30 cellular contexts compared by ENCODE assay signal in genomic region chr6:163935158-163935762, GRCh38.
DNase-seq lines count a peak whose midpoint lies in the region; ATAC-seq and TF ChIP-seq lines count a peak whose summit lies in the region.
"Had no signal": no experiment of that assay in that cellular context is flagged by ENCODE, and none has a peak within 500 bp of the region (broad histone marks: within the 10 kb centered on the region; RNA-seq: fewer than 3 reads in every experiment).

No MANE protein-coding gene starts in this region.

- peak overlapping the region; percentile 56 for H3K27ac ChIP-seq in SJSA1
- no peak overlapping the region for H3K27ac ChIP-seq in vagina
- H3K27ac ChIP-seq in substantia nigra (ENCODE audit: low read depth, low read length, poor library complexity, severe bottlenecking), result no peak overlapping the region
- H3K27ac ChIP-seq: breast epithelium, PC-9, psoas muscle, thyroid gland had no signal

- H3K27ac Mint-ChIP-seq in endothelial cell (ENCODE audit: unreplicated experiment) (peak overlapping the region; percentile 76), neural crest cell (ENCODE audit: unreplicated experiment) (peak overlapping the region; percentile 20)
- H3K27ac Mint-ChIP-seq: activated CD4-positive, alpha-beta T cell treated with anti-CD3 and anti-CD28 coated beads, Interleukin-2, amount 10 ng/mL, durations not matched to agents 7 days and 5 days; activated CD8-positive, alpha-beta memory T cell treated with anti-CD3 and anti-CD28 coated beads, Interleukin-2, amount 10 ng/mL, durations not matched to agents 7 days and 5 days; activated T-cell treated with anti-CD3 and anti-CD28 coated beads, Interleukin-2, amount 50 U/mL, for 72 hours; dendritic cell treated with granulocyte-macrophage colony-stimulating factor and Interleukin-4, amounts not matched to agents 40 ng/mL and 50 ng/mL, for 4 days; memory B cell; WTC11 had no signal

- peaks cover 4% of the 10 kb centered on the region for H3K27me3 Mint-ChIP-seq in endothelial cell (ENCODE audit: unreplicated experiment)
- no peaks in the 10 kb centered on the region for H3K27me3 Mint-ChIP-seq in neural crest cell (ENCODE audit: low read depth)
- H3K27me3 Mint-ChIP-seq: activated CD8-positive, alpha-beta memory T cell treated with anti-CD3 and anti-CD28 coated beads, Interleukin-2, amount 10 ng/mL, durations not matched to agents 7 days and 5 days had no signal

- H3K36me3 Mint-ChIP-seq in endothelial cell (ENCODE audit: low read depth, unreplicated experiment) (no peaks in the 10 kb centered on the region), neural crest cell (ENCODE audit: low read depth) (no peaks in the 10 kb centered on the region)
- H3K36me3 Mint-ChIP-seq: activated CD8-positive, alpha-beta memory T cell treated with anti-CD3 and anti-CD28 coated beads, Interleukin-2, amount 10 ng/mL, durations not matched to agents 7 days and 5 days; IgD-negative memory B cell; memory B cell had no signal

- H3K9me3 ChIP-seq in SJSA1 (replicated peaks), result no peaks in the 10 kb centered on the region
- no peaks in the 10 kb centered on the region for H3K9me3 ChIP-seq in vagina
- H3K9me3 ChIP-seq: breast epithelium, HAP-1, psoas muscle, thyroid gland had no signal

- DNase-seq in AG10803 (ENCODE audit: low read depth), result peak; percentile 2
- peak; percentile 69 to 88 for DNase-seq in SJSA1 (ENCODE audit: low read depth in 1 of 2, low spot score in 2 of 2)
- DNase-seq in endothelial cell (ENCODE audit: low spot score), result peak; percentile 21
- no peak for DNase-seq in neural crest cell (ENCODE audit: low read depth, low spot score)
- no peak for DNase-seq in vagina (ENCODE audit: extremely low spot score in 2 of 2)
- DNase-seq in activated CD4-positive, alpha-beta T cell treated with anti-CD3 and anti-CD28 coated beads, Interleukin-2, amount 50 U/mL, for 4 hours, result no peak
- DNase-seq in substantia nigra (lab: John Stamatoyannopoulos, UW), result no peak
- DNase-seq: activated CD4-positive, alpha-beta T cell treated with anti-CD3 and anti-CD28 coated beads, Interleukin-2, amount 10 ng/mL, durations not matched to agents 7 days and 5 days; activated CD8-positive, alpha-beta memory T cell treated with anti-CD3 and anti-CD28 coated beads, Interleukin-2, amount 10 ng/mL, durations not matched to agents 7 days and 5 days; activated naive CD4-positive, alpha-beta T cell treated with Interleukin-2 at 50 U/mL for 16 hours; activated T-cell treated with anti-CD3 and anti-CD28 coated beads, Interleukin-2, amount 50 U/mL, for 72 hours; GDM1; NCI-H1048; NCI-H187 treated with DMSO at 0.1 percent for 48 hours; NCI-H524 treated with DMSO at 0.1 percent for 48 hours; nucleus accumbens; PC-9; psoas muscle; SIG-M5; stimulated activated naive CD8-positive, alpha-beta T cell treated with anti-CD3 and anti-CD28 coated beads, Interleukin-15, amount 100 ng/mL, for 72 hours; SW 1271; T-helper 9 cell had no signal

- peaks cover 25% of the 10 kb centered on the region for H3K4me1 ChIP-seq in SJSA1 (replicated peaks)
- no peaks in the 10 kb centered on the region for H3K4me1 ChIP-seq in vagina
- H3K4me1 ChIP-seq: breast epithelium, HAP-1, psoas muscle had no signal

- ATAC-seq in GM18520 (IDR thresholded peaks at IDR 0.05; ENCODE audit: unreplicated experiment), result no peak
- ATAC-seq: activated CD8-positive, alpha-beta memory T cell treated with anti-CD3 and anti-CD28 coated beads, Interleukin-2, amount 10 ng/mL, durations not matched to agents 7 days and 5 days; activated T-cell treated with anti-CD3 and anti-CD28 coated beads, Interleukin-2, amount 50 U/mL, for 72 hours; psoas muscle; stimulated activated naive CD8-positive, alpha-beta T cell treated with anti-CD3 and anti-CD28 coated beads, Interleukin-15, amount 100 ng/mL, for 72 hours; WTC11 had no signal

- no peak overlapping the region for H3K4me3 ChIP-seq in AG10803 (ENCODE audit: low read length)
- H3K4me3 ChIP-seq in SJSA1, result no peak overlapping the region
- no peak overlapping the region for H3K4me3 ChIP-seq in vagina
- H3K4me3 ChIP-seq: breast epithelium, HAP-1, PC-9, psoas muscle, thyroid gland had no signal

- no peak for TF ChIP-seq POLR2A in vagina (IDR thresholded peaks at IDR 0.05)

- H3K4me1 Mint-ChIP-seq in endothelial cell (ENCODE audit: unreplicated experiment) (peaks cover 18% of the 10 kb centered on the region), neural crest cell (peaks cover 13% of the 10 kb centered on the region)
- H3K4me1 Mint-ChIP-seq: activated CD4-positive, alpha-beta T cell treated with anti-CD3 and anti-CD28 coated beads, Interleukin-2, amount 10 ng/mL, durations not matched to agents 7 days and 5 days; activated CD8-positive, alpha-beta memory T cell treated with anti-CD3 and anti-CD28 coated beads, Interleukin-2, amount 10 ng/mL, durations not matched to agents 7 days and 5 days; memory B cell; stimulated activated naive CD8-positive, alpha-beta T cell treated with anti-CD3 and anti-CD28 coated beads, Interleukin-15, amount 100 ng/mL, for 72 hours had no signal

- no peaks in the 10 kb centered on the region for H3K27me3 ChIP-seq in SJSA1 (replicated peaks)
- no peaks in the 10 kb centered on the region for H3K27me3 ChIP-seq in vagina
- H3K27me3 ChIP-seq: breast epithelium, thyroid gland had no signal

- H3K4me3 Mint-ChIP-seq in endothelial cell (ENCODE audit: unreplicated experiment), result no peak overlapping the region
- H3K4me3 Mint-ChIP-seq in neural crest cell, result no peak overlapping the region
- H3K4me3 Mint-ChIP-seq: activated CD4-positive, alpha-beta T cell treated with anti-CD3 and anti-CD28 coated beads, Interleukin-2, amount 10 ng/mL, durations not matched to agents 7 days and 5 days; activated CD8-positive, alpha-beta memory T cell treated with anti-CD3 and anti-CD28 coated beads, Interleukin-2, amount 10 ng/mL, durations not matched to agents 7 days and 5 days; activated T-cell treated with anti-CD3 and anti-CD28 coated beads, Interleukin-2, amount 50 U/mL, for 72 hours; dendritic cell treated with granulocyte-macrophage colony-stimulating factor and Interleukin-4, amounts not matched to agents 40 ng/mL and 50 ng/mL, for 4 days; IgD-negative memory B cell; memory B cell; stimulated activated naive CD8-positive, alpha-beta T cell treated with anti-CD3 and anti-CD28 coated beads, Interleukin-15, amount 100 ng/mL, for 72 hours; WTC11 had no signal

- H3K36me3 ChIP-seq in SJSA1 (no peaks in the 10 kb centered on the region), vagina (no peaks in the 10 kb centered on the region)
- H3K36me3 ChIP-seq: breast epithelium, HAP-1, thyroid gland had no signal

- H3K9me3 Mint-ChIP-seq in endothelial cell (ENCODE audit: unreplicated experiment) (no peaks in the 10 kb centered on the region), neural crest cell (peaks cover 3% of the 10 kb centered on the region)
- H3K9me3 Mint-ChIP-seq: activated CD4-positive, alpha-beta T cell treated with anti-CD3 and anti-CD28 coated beads, Interleukin-2, amount 10 ng/mL, durations not matched to agents 7 days and 5 days; activated T-cell treated with anti-CD3 and anti-CD28 coated beads, Interleukin-2, amount 50 U/mL, for 72 hours; dendritic cell treated with granulocyte-macrophage colony-stimulating factor and Interleukin-4, amounts not matched to agents 40 ng/mL and 50 ng/mL, for 4 days; IgD-negative memory B cell; memory B cell; stimulated activated naive CD8-positive, alpha-beta T cell treated with anti-CD3 and anti-CD28 coated beads, Interleukin-15, amount 100 ng/mL, for 72 hours had no signal

- intact Hi-C loops in vagina (cut with DNase I), result no loop called here

- TF ChIP-seq CTCF in AG10803 (conservative IDR thresholded peaks at IDR 0.05; ENCODE audit: low read length) (no peak), endothelial cell (IDR thresholded peaks at IDR 0.05; ENCODE audit: unreplicated experiment) (no peak), neural crest cell (conservative IDR thresholded peaks at IDR 0.05) (no peak), vagina (IDR thresholded peaks at IDR 0.05) (no peak)

Comparison
In these comparisons a context has a peak if more than half of its experiments do, and no peak if none do; other contexts are left out.
1. DNase-seq: peak in AG10803 (single experiment), SJSA1 (2 of 2) and endothelial cell (single experiment); none in neural crest cell (single experiment), vagina (0 of 2), activated CD4-positive, alpha-beta T cell treated with anti-CD3 and anti-CD28 coated beads, Interleukin-2, amount 50 U/mL, for 4 hours (0 of 2) and substantia nigra (0 of 49).